8 cellular contexts compared by ENCODE assay signal in genomic region chr10:100728928-100729876, GRCh38. TPM values are rescaled to one million over a fixed set of nuclear protein-coding genes. Genes with fewer than 3 reads are reported as not detected.
A peak's percentile ranks its signal among the peaks of the same experiment; 100 is the strongest.
DNase-seq lines count a peak whose midpoint lies in the region; ATAC-seq, FAIRE-seq and TF ChIP-seq lines count a peak whose summit lies in the region.

No MANE protein-coding gene starts in this region.

- H3K4me3 ChIP-seq in LNCaP clone FGC (ENCODE audit: low read depth, low read length) (peak overlapping the region; percentile 18), astrocyte (ENCODE audit: insufficient read depth, low read depth, low read length) (no peak overlapping the region), PC-9 (no peak overlapping the region), sigmoid colon (peak overlapping the region in 2 of 4 donors; percentile 23 to 27)

- no peak for FAIRE-seq in astrocyte (lab: Jason Lieb, UNC)

- H3K27ac Mint-ChIP-seq in astrocyte (ENCODE audit: unreplicated experiment), result no peak overlapping the region

- WGBS in sigmoid colon, 2 donors, result 2% methylated on average over 46 of the region's 46 CpGs

- no peaks in the 10 kb centered on the region for H3K9me3 ChIP-seq in astrocyte (ENCODE audit: insufficient read depth, low read depth, low read length)
- no peaks in the 10 kb centered on the region for H3K9me3 ChIP-seq in PC-9 (ENCODE audit: insufficient read depth, low read depth)
- H3K9me3 ChIP-seq in sigmoid colon, result no peaks in the 10 kb centered on the region

- peaks cover 2% of the 10 kb centered on the region for H3K9me3 Mint-ChIP-seq in astrocyte (ENCODE audit: unreplicated experiment)

- intact Hi-C loops in PC-9 (cut with micrococcal nuclease; ENCODE audit: unreplicated experiment) (no loop called here), sigmoid colon (cut with DNase I) (no loop called here)

- no peak for ATAC-seq in HG03108 (IDR thresholded peaks at IDR 0.05; ENCODE audit: unreplicated experiment)

- H3K4me2 ChIP-seq in astrocyte (ENCODE audit: low read length) (peak overlapping the region; percentile 79), PC-9 (no peak overlapping the region)

- H3K4me3 Mint-ChIP-seq in astrocyte (ENCODE audit: unreplicated experiment), result peak overlapping the region; percentile 73

- H4K20me1 ChIP-seq in astrocyte (ENCODE audit: insufficient read depth, low read length), result peaks cover 7% of the 10 kb centered on the region
- H4K20me1 ChIP-seq in PC-9 (ENCODE audit: insufficient read depth), result no peaks in the 10 kb centered on the region

- H3K36me3 Mint-ChIP-seq in astrocyte (ENCODE audit: low read depth, unreplicated experiment), result no peaks in the 10 kb centered on the region

- no peak for TF ChIP-seq EP300 in sigmoid colon (IDR thresholded peaks at IDR 0.05)

- TF ChIP-seq POLR2A in sigmoid colon (IDR thresholded peaks at IDR 0.05), result no peak

- H3F3A ChIP-seq in PC-9 (ENCODE audit: insufficient read depth, low read depth), result no peaks in the 10 kb centered on the region

- peaks cover 11% of the 10 kb centered on the region for H3K4me1 ChIP-seq in astrocyte (ENCODE audit: insufficient read depth, low read length)
- H3K4me1 ChIP-seq in PC-9 (replicated peaks; ENCODE audit: insufficient read depth), result no peaks in the 10 kb centered on the region
- H3K4me1 ChIP-seq in sigmoid colon, result peaks cover 0 to 31% (median 26%) of the 10 kb centered on the region in 4 donors

- H3K27ac ChIP-seq in astrocyte (ENCODE audit: low read depth, low read length), result no peak overlapping the region
- H3K27ac ChIP-seq in PC-9, result no peak overlapping the region
- H3K27ac ChIP-seq in sigmoid colon, result no peak overlapping the region

- no TSS peak for BruUV-seq in PC-9 (replicated peaks; lab: Mats Ljungman, UMichigan)

- H3K36me3 ChIP-seq in astrocyte (ENCODE audit: insufficient read depth, low read length), result no peaks in the 10 kb centered on the region
- no peaks in the 10 kb centered on the region for H3K36me3 ChIP-seq in PC-9 (ENCODE audit: low read depth)
- no peaks in the 10 kb centered on the region for H3K36me3 ChIP-seq in sigmoid colon

- H3K9me2 ChIP-seq in PC-9 (ENCODE audit: insufficient read depth), result no peaks in the 10 kb centered on the region

- peaks cover 72% of the 10 kb centered on the region for H3K27me3 Mint-ChIP-seq in astrocyte (ENCODE audit: low read depth, unreplicated experiment)

- no peak overlapping the region for H3K9ac ChIP-seq in astrocyte (ENCODE audit: low read length)

- DNase-seq in NCI-H748 (lab: John Stamatoyannopoulos, UW; ENCODE audit: unreplicated experiment), result peak; percentile 62
- no peak for DNase-seq in NCI-H748 treated with DMSO at 0.1 percent for 48 hours (lab: John Stamatoyannopoulos, UW)
- peak; percentile 47 for DNase-seq in LNCaP clone FGC (ENCODE audit: low read depth)
- DNase-seq in astrocyte (ENCODE audit: low read depth), result no peak
- peak; percentile 13 to 19 for DNase-seq in lung microvascular endothelial cell (ENCODE audit: low read depth in 2 of 2)
- no peak for DNase-seq in PC-9
- no peak for DNase-seq in sigmoid colon

- H3K79me2 ChIP-seq in astrocyte (ENCODE audit: insufficient read depth, low read length) (no peaks in the 10 kb centered on the region), PC-9 (ENCODE audit: low read depth) (no peaks in the 10 kb centered on the region)

- peaks cover 76% of the 10 kb centered on the region for H3K27me3 ChIP-seq in astrocyte (ENCODE audit: insufficient read depth, low read length)
- peaks cover 38% of the 10 kb centered on the region for H3K27me3 ChIP-seq in PC-9 (ENCODE audit: insufficient read depth, low read depth)
- peaks cover 43 to 98% (median 89%) of the 10 kb centered on the region in 3 donors for H3K27me3 ChIP-seq in sigmoid colon

- POLR2A ChIA-PET in PC-9 (lab: Charles Lee; ENCODE audit: unreplicated experiment), result no interaction called here

- TF ChIP-seq CTCF in LNCaP clone FGC (IDR thresholded peaks at IDR 0.05; ENCODE audit: control insufficient read depth, extremely low read depth, insufficient read depth) (peak; percentile 57), astrocyte (IDR thresholded peaks at IDR 0.05; ENCODE audit: insufficient read depth, low read depth, low read length) (peak; percentile 14), PC-9 (conservative IDR thresholded peaks at IDR 0.05) (no peak), sigmoid colon (IDR thresholded peaks at IDR 0.05) (no peak)

- H2AFZ ChIP-seq in astrocyte (ENCODE audit: low read depth, low read length) (no peak overlapping the region), PC-9 (no peak overlapping the region)

- peaks cover 18% of the 10 kb centered on the region for H3K4me1 Mint-ChIP-seq in astrocyte (ENCODE audit: low read depth, unreplicated experiment)

- CTCF ChIA-PET in PC-9 (lab: Charles Lee), result no interaction called here

RNA-seq across cellular contexts. Expression of gene PAX2, which starts 16.2 kb away (rescaled TPM):
- total RNA-seq in astrocyte (0.23 and 0.60 TPM in 2 replicates), lung microvascular endothelial cell (not detected in 2 replicates), PC-9 (2021) (not detected in 2 replicates), sigmoid colon (not detected)
- not detected for polyA plus RNA-seq in sigmoid colon

Comparison
In these comparisons a context has a peak if more than half of its experiments do, and no peak if none do; other contexts are left out.
1. DNase-seq: peak in NCI-H748 (single experiment), LNCaP clone FGC (single experiment) and lung microvascular endothelial cell (2 of 2); none in NCI-H748 treated with DMSO at 0.1 percent for 48 hours (single experiment), astrocyte (single experiment), PC-9 (0 of 2) and sigmoid colon (single experiment).
2. CTCF ChIP-seq: peak in LNCaP clone FGC (single experiment) and astrocyte (single experiment); none in PC-9 (single experiment) and sigmoid colon (0 of 4).